In the genomic region with DNA sequence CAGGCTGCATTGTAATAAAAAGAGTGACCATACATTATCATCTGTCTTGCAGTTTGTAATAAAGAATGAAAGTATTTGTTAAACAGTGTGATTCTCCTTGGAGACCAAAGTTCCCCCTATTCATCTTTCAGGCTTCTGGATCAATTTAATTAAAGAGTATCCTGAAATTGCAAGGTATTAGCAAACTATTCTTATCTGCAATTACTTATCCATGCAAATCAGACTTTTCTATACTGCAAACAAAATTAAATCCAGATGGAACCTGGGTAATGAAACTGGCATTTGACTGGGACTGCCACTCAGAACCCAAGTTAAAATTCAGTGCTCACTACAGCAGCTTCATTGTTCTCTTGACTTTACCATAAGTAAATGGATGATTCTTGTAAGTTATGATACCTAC, we compare ENCODE assay signal across 19 cellular contexts. TPM values are rescaled to one million over a fixed set of nuclear protein-coding genes. Genes with fewer than 3 reads are reported as not detected.
DNase-seq lines count a peak whose midpoint lies in the region; ATAC-seq lines count a peak whose summit lies in the region.
"Had no signal": no experiment of that assay in that cellular context is flagged by ENCODE, and none has a peak within 500 bp of the region (broad histone marks: within the 10 kb centered on the region; RNA-seq: fewer than 3 reads in every experiment).

No MANE protein-coding gene starts in this region.

- POLR2A ChIA-PET in activated CD4-positive, alpha-beta memory T cell treated with anti-CD3 and anti-CD28 coated beads, Interleukin-2, amount 10 ng/mL, durations not matched to agents 7 days and 5 days (lab: Charles Lee), result no interaction called here
- POLR2A ChIA-PET in activated CD4-positive, alpha-beta T cell treated with anti-CD3 and anti-CD28 coated beads, Interleukin-2, amount 10 ng/mL, durations not matched to agents 7 days and 5 days (lab: Charles Lee), result interaction anchor here (0.6 kb wide), 1 partner anchor 33 kb away, joined by 3 read pairs; no protein-coding TSS in a partner anchor

- no peak overlapping the region for H3K4me3 Mint-ChIP-seq in activated naive CD4-positive, alpha-beta T cell treated with anti-CD3 and anti-CD28 coated beads, Interleukin-2, amount 50 U/mL, for 24 hours
- H3K4me3 Mint-ChIP-seq in activated naive CD4-positive, alpha-beta T cell treated with anti-CD3 and anti-CD28 coated beads, Interleukin-2, amount 10 ng/mL, durations not matched to agents 7 days and 5 days, result no peak overlapping the region
- H3K4me3 Mint-ChIP-seq in central memory CD8-positive, alpha-beta T cell, result peak overlapping the region; percentile 20
- no peak overlapping the region for H3K4me3 Mint-ChIP-seq in activated CD4-positive, alpha-beta memory T cell treated with anti-CD3 and anti-CD28 coated beads, Interleukin-2, amount 10 ng/mL, durations not matched to agents 7 days and 5 days
- H3K4me3 Mint-ChIP-seq in activated CD4-positive, alpha-beta T cell treated with anti-CD3 and anti-CD28 coated beads, Interleukin-2, amount 10 ng/mL, durations not matched to agents 7 days and 5 days, result no peak overlapping the region

- CTCF ChIA-PET in activated naive CD4-positive, alpha-beta T cell treated with anti-CD3 and anti-CD28 coated beads, Interleukin-2, amount 10 ng/mL, durations not matched to agents 7 days and 5 days (lab: Charles Lee), result interaction anchor here (1.4 kb wide), 1 partner anchor 19 kb away, joined by 4 read pairs; no protein-coding TSS in a partner anchor
- CTCF ChIA-PET in activated CD4-positive, alpha-beta memory T cell treated with anti-CD3 and anti-CD28 coated beads, Interleukin-2, amount 10 ng/mL, durations not matched to agents 7 days and 5 days (lab: Charles Lee), result no interaction called here
- CTCF ChIA-PET in activated CD4-positive, alpha-beta T cell treated with anti-CD3 and anti-CD28 coated beads, Interleukin-2, amount 10 ng/mL, durations not matched to agents 7 days and 5 days (lab: Charles Lee), result no interaction called here

- ATAC-seq in central memory CD8-positive, alpha-beta T cell (replicated peaks; ENCODE audit: extremely low read depth, poor library complexity, severe bottlenecking), result no peak
- no peak for ATAC-seq in GM19351 (IDR thresholded peaks at IDR 0.05; ENCODE audit: unreplicated experiment)
- ATAC-seq: CD8-positive, alpha-beta T cell had no signal

- peak overlapping the region; percentile 56 for H3K27ac Mint-ChIP-seq in activated naive CD4-positive, alpha-beta T cell treated with anti-CD3 and anti-CD28 coated beads, Interleukin-2, amount 50 U/mL, for 24 hours
- H3K27ac Mint-ChIP-seq in activated naive CD4-positive, alpha-beta T cell treated with anti-CD3 and anti-CD28 coated beads, Interleukin-2, amount 10 ng/mL, durations not matched to agents 7 days and 5 days, result no peak overlapping the region
- no peak overlapping the region for H3K27ac Mint-ChIP-seq in central memory CD8-positive, alpha-beta T cell (ENCODE audit: low read depth)
- no peak overlapping the region for H3K27ac Mint-ChIP-seq in activated CD4-positive, alpha-beta memory T cell treated with anti-CD3 and anti-CD28 coated beads, Interleukin-2, amount 10 ng/mL, durations not matched to agents 7 days and 5 days
- H3K27ac Mint-ChIP-seq in activated CD4-positive, alpha-beta T cell treated with anti-CD3 and anti-CD28 coated beads, Interleukin-2, amount 10 ng/mL, durations not matched to agents 7 days and 5 days, result no peak overlapping the region

- H3K9me3 Mint-ChIP-seq in activated naive CD4-positive, alpha-beta T cell treated with anti-CD3 and anti-CD28 coated beads, Interleukin-2, amount 50 U/mL, for 24 hours, result peaks cover 5% of the 10 kb centered on the region
- peaks cover 2% of the 10 kb centered on the region for H3K9me3 Mint-ChIP-seq in activated naive CD4-positive, alpha-beta T cell treated with anti-CD3 and anti-CD28 coated beads, Interleukin-2, amount 10 ng/mL, durations not matched to agents 7 days and 5 days
- H3K9me3 Mint-ChIP-seq in central memory CD8-positive, alpha-beta T cell, result no peaks in the 10 kb centered on the region
- H3K9me3 Mint-ChIP-seq in activated CD4-positive, alpha-beta memory T cell treated with anti-CD3 and anti-CD28 coated beads, Interleukin-2, amount 10 ng/mL, durations not matched to agents 7 days and 5 days, result peaks cover 3% of the 10 kb centered on the region
- H3K9me3 Mint-ChIP-seq in activated CD4-positive, alpha-beta T cell treated with anti-CD3 and anti-CD28 coated beads, Interleukin-2, amount 10 ng/mL, durations not matched to agents 7 days and 5 days, result peaks cover 3% of the 10 kb centered on the region
- H3K9me3 Mint-ChIP-seq: CD8-positive, alpha-beta T cell had no signal

- H3K36me3 Mint-ChIP-seq in activated naive CD4-positive, alpha-beta T cell treated with anti-CD3 and anti-CD28 coated beads, Interleukin-2, amount 50 U/mL, for 24 hours, result peaks cover 25% of the 10 kb centered on the region
- H3K36me3 Mint-ChIP-seq in activated naive CD4-positive, alpha-beta T cell treated with anti-CD3 and anti-CD28 coated beads, Interleukin-2, amount 10 ng/mL, durations not matched to agents 7 days and 5 days, result peaks cover 41% of the 10 kb centered on the region
- peaks cover 24% of the 10 kb centered on the region for H3K36me3 Mint-ChIP-seq in central memory CD8-positive, alpha-beta T cell (ENCODE audit: insufficient read depth)
- peaks cover 44% of the 10 kb centered on the region for H3K36me3 Mint-ChIP-seq in activated CD4-positive, alpha-beta memory T cell treated with anti-CD3 and anti-CD28 coated beads, Interleukin-2, amount 10 ng/mL, durations not matched to agents 7 days and 5 days (ENCODE audit: low read depth)
- peaks cover 51% of the 10 kb centered on the region for H3K36me3 Mint-ChIP-seq in activated CD4-positive, alpha-beta T cell treated with anti-CD3 and anti-CD28 coated beads, Interleukin-2, amount 10 ng/mL, durations not matched to agents 7 days and 5 days (ENCODE audit: low read depth)

- no peak for DNase-seq in activated naive CD4-positive, alpha-beta T cell treated with anti-CD3 and anti-CD28 coated beads, Interleukin-2, amount 10 ng/mL, durations not matched to agents 7 days and 5 days
- DNase-seq in NCI-H526 treated with DMSO at 0.1 percent for 48 hours (lab: John Stamatoyannopoulos, UW) (peak; percentile 100), midbrain (lab: John Stamatoyannopoulos, UW) (no peak)
- DNase-seq in central memory CD8-positive, alpha-beta T cell (ENCODE audit: low spot score in 2 of 2), result no peak
- DNase-seq in activated CD4-positive, alpha-beta memory T cell treated with anti-CD3 and anti-CD28 coated beads, Interleukin-2, amount 10 ng/mL, durations not matched to agents 7 days and 5 days, result no peak
- no peak for DNase-seq in activated CD4-positive, alpha-beta T cell treated with anti-CD3 and anti-CD28 coated beads, Interleukin-2, amount 10 ng/mL, durations not matched to agents 7 days and 5 days
- DNase-seq: 8988T; BE2C; CD8-positive, alpha-beta T cell; DMS79 treated with DMSO at 0.1 percent for 48 hours; NCI-H1092; NCI-H146; NCI-H2081 treated with DMSO at 0.1 percent for 48 hours; NCI-H446 treated with DMSO at 0.1 percent for 48 hours; NCI-H774; OCI-M1; Right ventricle myocardium superior had no signal

- peaks cover 91% of the 10 kb centered on the region for H3K4me1 Mint-ChIP-seq in activated naive CD4-positive, alpha-beta T cell treated with anti-CD3 and anti-CD28 coated beads, Interleukin-2, amount 50 U/mL, for 24 hours
- H3K4me1 Mint-ChIP-seq in activated naive CD4-positive, alpha-beta T cell treated with anti-CD3 and anti-CD28 coated beads, Interleukin-2, amount 10 ng/mL, durations not matched to agents 7 days and 5 days, result peaks cover 62% of the 10 kb centered on the region
- H3K4me1 Mint-ChIP-seq in central memory CD8-positive, alpha-beta T cell, result peaks cover 91% of the 10 kb centered on the region
- H3K4me1 Mint-ChIP-seq in activated CD4-positive, alpha-beta memory T cell treated with anti-CD3 and anti-CD28 coated beads, Interleukin-2, amount 10 ng/mL, durations not matched to agents 7 days and 5 days, result peaks cover 60% of the 10 kb centered on the region
- H3K4me1 Mint-ChIP-seq in activated CD4-positive, alpha-beta T cell treated with anti-CD3 and anti-CD28 coated beads, Interleukin-2, amount 10 ng/mL, durations not matched to agents 7 days and 5 days, result peaks cover 73% of the 10 kb centered on the region

- H3K27me3 Mint-ChIP-seq in activated naive CD4-positive, alpha-beta T cell treated with anti-CD3 and anti-CD28 coated beads, Interleukin-2, amount 50 U/mL, for 24 hours, result no peaks in the 10 kb centered on the region
- H3K27me3 Mint-ChIP-seq in activated naive CD4-positive, alpha-beta T cell treated with anti-CD3 and anti-CD28 coated beads, Interleukin-2, amount 10 ng/mL, durations not matched to agents 7 days and 5 days, result no peaks in the 10 kb centered on the region
- H3K27me3 Mint-ChIP-seq in central memory CD8-positive, alpha-beta T cell, result no peaks in the 10 kb centered on the region
- H3K27me3 Mint-ChIP-seq in activated CD4-positive, alpha-beta memory T cell treated with anti-CD3 and anti-CD28 coated beads, Interleukin-2, amount 10 ng/mL, durations not matched to agents 7 days and 5 days, result no peaks in the 10 kb centered on the region
- no peaks in the 10 kb centered on the region for H3K27me3 Mint-ChIP-seq in activated CD4-positive, alpha-beta T cell treated with anti-CD3 and anti-CD28 coated beads, Interleukin-2, amount 10 ng/mL, durations not matched to agents 7 days and 5 days

RNA-seq across cellular contexts. Expression of a gene that starts 37.1 kb away (rescaled TPM):
- 100 to 1,000 TPM; 204 to 205 TPM for total RNA-seq in activated CD4-positive, alpha-beta memory T cell treated with anti-CD3 and anti-CD28 coated beads, Interleukin-2, amount 10 ng/mL, durations not matched to agents 7 days and 5 days
- 100 to 1,000 TPM; 198 to 212 TPM for total RNA-seq in activated CD4-positive, alpha-beta T cell treated with anti-CD3 and anti-CD28 coated beads, Interleukin-2, amount 10 ng/mL, durations not matched to agents 7 days and 5 days
